1 cellular context compared by ENCODE assay signal in the genomic region with DNA sequence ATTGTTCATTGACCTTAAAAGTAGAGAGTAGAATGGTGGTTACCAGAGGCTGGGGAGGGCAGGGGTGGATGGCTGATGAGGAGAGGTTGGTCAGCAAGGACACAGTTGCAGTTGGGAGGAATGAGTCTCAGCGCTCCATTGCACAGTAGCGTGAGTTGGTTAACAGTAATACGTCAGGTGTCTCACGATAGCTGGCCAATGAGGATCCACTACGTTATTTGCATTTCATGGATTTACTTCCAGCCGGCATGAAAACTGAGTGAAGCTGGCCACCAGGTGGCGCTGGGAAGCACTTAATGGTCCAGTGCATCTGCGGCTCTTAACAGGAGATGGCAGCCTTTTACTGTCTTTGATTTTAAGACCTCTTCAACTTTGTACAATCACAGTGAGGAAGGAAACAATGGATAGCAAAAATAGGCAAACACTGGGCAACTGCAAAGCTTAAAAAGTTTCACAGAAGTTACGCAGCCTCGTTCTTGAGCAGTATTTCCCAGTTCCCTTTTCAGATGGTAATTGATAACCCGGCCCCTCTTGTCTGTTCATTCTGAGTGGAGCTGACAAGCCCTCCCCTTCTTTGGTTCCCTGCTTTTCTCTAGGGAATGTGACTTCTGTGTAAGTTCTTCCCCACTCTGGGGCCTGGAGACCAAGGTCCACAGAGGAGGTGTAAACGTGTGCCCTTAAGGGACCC.
TF ChIP-seq lines count a peak whose summit lies in the region.

No MANE protein-coding gene starts in this region.

TF ChIP-seq in HepG2, 621 proteins besides CTCF, POLR2A, EP300 and RAD21 (continued from another document and continues in another):
- TF ChIP-seq, protein P1, sequence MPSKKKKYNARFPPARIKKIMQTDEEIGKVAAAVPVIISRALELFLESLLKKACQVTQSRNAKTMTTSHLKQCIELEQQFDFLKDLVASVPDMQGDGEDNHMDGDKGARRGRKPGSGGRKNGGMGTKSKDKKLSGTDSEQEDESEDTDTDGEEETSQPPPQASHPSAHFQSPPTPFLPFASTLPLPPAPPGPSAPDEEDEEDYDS (CRISPR knock-in tag; IDR thresholded peaks at IDR 0.05), result peak; percentile 49; the same call in 1 of the 2 replicates
- TF ChIP-seq ZSCAN21 (CRISPR knock-in tag; IDR thresholded peaks at IDR 0.05; ENCODE audit: borderline replicate concordance), result no peak
- TF ChIP-seq GTF3A (CRISPR knock-in tag; conservative IDR thresholded peaks at IDR 0.05), result peak; percentile 43; the same call in 1 of the 2 replicates
- TF ChIP-seq CC2D1A (CRISPR knock-in tag; IDR thresholded peaks at IDR 0.05), result no peak
- TF ChIP-seq TRIM24 (CRISPR knock-in tag; IDR thresholded peaks at IDR 0.05), result no peak
- TF ChIP-seq ZNF792 (CRISPR knock-in tag; IDR thresholded peaks at IDR 0.05), result 0 out of 2 replicates have a peak, but pooled peaks have one; percentile 76
- no peak for TF ChIP-seq MEF2D (CRISPR knock-in tag; IDR thresholded peaks at IDR 0.05)
- TF ChIP-seq, protein P2, sequence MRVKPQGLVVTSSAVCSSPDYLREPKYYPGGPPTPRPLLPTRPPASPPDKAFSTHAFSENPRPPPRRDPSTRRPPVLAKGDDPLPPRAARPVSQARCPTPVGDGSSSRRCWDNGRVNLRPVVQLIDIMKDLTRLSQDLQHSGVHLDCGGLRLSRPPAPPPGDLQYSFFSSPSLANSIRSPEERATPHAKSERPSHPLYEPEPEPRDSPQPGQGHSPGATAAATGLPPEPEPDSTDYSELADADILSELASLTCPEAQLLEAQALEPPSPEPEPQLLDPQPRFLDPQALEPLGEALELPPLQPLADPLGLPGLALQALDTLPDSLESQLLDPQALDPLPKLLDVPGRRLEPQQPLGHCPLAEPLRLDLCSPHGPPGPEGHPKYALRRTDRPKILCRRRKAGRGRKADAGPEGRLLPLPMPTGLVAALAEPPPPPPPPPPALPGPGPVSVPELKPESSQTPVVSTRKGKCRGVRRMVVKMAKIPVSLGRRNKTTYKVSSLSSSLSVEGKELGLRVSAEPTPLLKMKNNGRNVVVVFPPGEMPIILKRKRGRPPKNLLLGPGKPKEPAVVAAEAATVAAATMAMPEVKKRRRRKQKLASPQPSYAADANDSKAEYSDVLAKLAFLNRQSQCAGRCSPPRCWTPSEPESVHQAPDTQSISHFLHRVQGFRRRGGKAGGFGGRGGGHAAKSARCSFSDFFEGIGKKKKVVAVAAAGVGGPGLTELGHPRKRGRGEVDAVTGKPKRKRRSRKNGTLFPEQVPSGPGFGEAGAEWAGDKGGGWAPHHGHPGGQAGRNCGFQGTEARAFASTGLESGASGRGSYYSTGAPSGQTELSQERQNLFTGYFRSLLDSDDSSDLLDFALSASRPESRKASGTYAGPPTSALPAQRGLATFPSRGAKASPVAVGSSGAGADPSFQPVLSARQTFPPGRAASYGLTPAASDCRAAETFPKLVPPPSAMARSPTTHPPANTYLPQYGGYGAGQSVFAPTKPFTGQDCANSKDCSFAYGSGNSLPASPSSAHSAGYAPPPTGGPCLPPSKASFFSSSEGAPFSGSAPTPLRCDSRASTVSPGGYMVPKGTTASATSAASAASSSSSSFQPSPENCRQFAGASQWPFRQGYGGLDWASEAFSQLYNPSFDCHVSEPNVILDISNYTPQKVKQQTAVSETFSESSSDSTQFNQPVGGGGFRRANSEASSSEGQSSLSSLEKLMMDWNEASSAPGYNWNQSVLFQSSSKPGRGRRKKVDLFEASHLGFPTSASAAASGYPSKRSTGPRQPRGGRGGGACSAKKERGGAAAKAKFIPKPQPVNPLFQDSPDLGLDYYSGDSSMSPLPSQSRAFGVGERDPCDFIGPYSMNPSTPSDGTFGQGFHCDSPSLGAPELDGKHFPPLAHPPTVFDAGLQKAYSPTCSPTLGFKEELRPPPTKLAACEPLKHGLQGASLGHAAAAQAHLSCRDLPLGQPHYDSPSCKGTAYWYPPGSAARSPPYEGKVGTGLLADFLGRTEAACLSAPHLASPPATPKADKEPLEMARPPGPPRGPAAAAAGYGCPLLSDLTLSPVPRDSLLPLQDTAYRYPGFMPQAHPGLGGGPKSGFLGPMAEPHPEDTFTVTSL (CRISPR knock-in tag; IDR thresholded peaks at IDR 0.05; ENCODE audit: borderline replicate concordance), result 0 out of 2 replicates have a peak, but pooled peaks have one; percentile 42
- TF ChIP-seq, protein P3, sequence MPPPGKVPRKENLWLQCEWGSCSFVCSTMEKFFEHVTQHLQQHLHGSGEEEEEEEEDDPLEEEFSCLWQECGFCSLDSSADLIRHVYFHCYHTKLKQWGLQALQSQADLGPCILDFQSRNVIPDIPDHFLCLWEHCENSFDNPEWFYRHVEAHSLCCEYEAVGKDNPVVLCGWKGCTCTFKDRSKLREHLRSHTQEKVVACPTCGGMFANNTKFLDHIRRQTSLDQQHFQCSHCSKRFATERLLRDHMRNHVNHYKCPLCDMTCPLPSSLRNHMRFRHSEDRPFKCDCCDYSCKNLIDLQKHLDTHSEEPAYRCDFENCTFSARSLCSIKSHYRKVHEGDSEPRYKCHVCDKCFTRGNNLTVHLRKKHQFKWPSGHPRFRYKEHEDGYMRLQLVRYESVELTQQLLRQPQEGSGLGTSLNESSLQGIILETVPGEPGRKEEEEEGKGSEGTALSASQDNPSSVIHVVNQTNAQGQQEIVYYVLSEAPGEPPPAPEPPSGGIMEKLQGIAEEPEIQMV (CRISPR knock-in tag; IDR thresholded peaks at IDR 0.05; ENCODE audit: low read depth), result peak; percentile 34; the same call in 1 of the 2 replicates
- TF ChIP-seq KLF13 (CRISPR knock-in tag; IDR thresholded peaks at IDR 0.05), result no peak
- peak; percentile 69; the same call in 1 of the 2 replicates for TF ChIP-seq ZNF607 (CRISPR knock-in tag; IDR thresholded peaks at IDR 0.05; ENCODE audit: borderline replicate concordance)
- TF ChIP-seq TCF12 (IDR thresholded peaks at IDR 0.05), result no peak
- TF ChIP-seq TCF12 (CRISPR knock-in tag; IDR thresholded peaks at IDR 0.05), result no peak; the same call in 1 of the 2 replicates
- TF ChIP-seq IRF2 (CRISPR knock-in tag; IDR thresholded peaks at IDR 0.05), result peak; percentile 79; the same call in 1 of the 2 replicates
- peak; percentile 89; the same call in 1 of the 2 replicates for TF ChIP-seq SMAD3 (CRISPR knock-in tag; IDR thresholded peaks at IDR 0.05)
- TF ChIP-seq, protein P4, sequence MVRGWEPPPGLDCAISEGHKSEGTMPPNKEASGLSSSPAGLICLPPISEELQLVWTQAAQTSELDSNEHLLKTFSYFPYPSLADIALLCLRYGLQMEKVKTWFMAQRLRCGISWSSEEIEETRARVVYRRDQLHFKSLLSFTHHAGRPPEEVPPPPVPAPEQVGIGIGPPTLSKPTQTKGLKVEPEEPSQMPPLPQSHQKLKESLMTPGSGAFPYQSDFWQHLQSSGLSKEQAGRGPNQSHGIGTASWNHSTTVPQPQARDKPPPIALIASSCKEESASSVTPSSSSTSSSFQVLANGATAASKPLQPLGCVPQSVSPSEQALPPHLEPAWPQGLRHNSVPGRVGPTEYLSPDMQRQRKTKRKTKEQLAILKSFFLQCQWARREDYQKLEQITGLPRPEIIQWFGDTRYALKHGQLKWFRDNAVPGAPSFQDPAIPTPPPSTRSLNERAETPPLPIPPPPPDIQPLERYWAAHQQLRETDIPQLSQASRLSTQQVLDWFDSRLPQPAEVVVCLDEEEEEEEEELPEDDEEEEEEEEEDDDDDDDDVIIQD (CRISPR knock-in tag; IDR thresholded peaks at IDR 0.05; ENCODE audit: low read depth), result peak; percentile 93
- TF ChIP-seq ZNF451 (CRISPR knock-in tag; IDR thresholded peaks at IDR 0.05), result no peak
- TF ChIP-seq ZNF891 (CRISPR knock-in tag; IDR thresholded peaks at IDR 0.05), result no peak
- TF ChIP-seq NBN (conservative IDR thresholded peaks at IDR 0.05), result no peak
- TF ChIP-seq ESRRA (CRISPR knock-in tag; IDR thresholded peaks at IDR 0.05; ENCODE audit: low read depth), result no peak; the same call in 1 of the 2 replicates
- TF ChIP-seq ZNF674 (CRISPR knock-in tag; IDR thresholded peaks at IDR 0.05; ENCODE audit: low read depth), result no peak
- TF ChIP-seq NFYC (CRISPR knock-in tag; IDR thresholded peaks at IDR 0.05), result peak; percentile 62
- peak; percentile 89 for TF ChIP-seq GFI1 (CRISPR knock-in tag; IDR thresholded peaks at IDR 0.05; ENCODE audit: borderline replicate concordance)
- no peak for TF ChIP-seq ZNF768 (CRISPR knock-in tag; IDR thresholded peaks at IDR 0.05)
- peak; percentile 60; the same call in 1 of the 2 replicates for TF ChIP-seq NFYB (CRISPR knock-in tag; IDR thresholded peaks at IDR 0.05)
- TF ChIP-seq FOSL2 (CRISPR knock-in tag; IDR thresholded peaks at IDR 0.05), result peak; percentile 68
- TF ChIP-seq NR3C1 (CRISPR knock-in tag; IDR thresholded peaks at IDR 0.05), result no peak
- TF ChIP-seq, protein P5, sequence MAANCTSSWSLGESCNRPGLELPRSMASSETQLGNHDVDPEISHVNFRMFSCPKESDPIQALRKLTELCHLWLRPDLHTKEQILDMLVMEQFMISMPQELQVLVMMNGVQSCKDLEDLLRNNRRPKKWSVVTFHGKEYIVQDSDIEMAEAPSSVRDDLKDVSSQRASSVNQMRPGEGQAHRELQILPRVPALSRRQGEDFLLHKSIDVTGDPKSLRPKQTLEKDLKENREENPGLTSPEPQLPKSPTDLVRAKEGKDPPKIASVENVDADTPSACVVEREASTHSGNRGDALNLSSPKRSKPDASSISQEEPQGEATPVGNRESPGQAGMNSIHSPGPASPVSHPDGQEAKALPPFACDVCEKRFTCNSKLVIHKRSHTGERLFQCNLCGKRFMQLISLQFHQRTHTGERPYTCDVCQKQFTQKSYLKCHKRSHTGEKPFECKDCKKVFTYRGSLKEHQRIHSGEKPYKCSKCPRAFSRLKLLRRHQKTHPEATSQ (CRISPR knock-in tag; IDR thresholded peaks at IDR 0.05; ENCODE audit: borderline replicate concordance), result peak; percentile 68; the same call in 1 of the 2 replicates
- peak; percentile 64; the same call in 1 of the 2 replicates for TF ChIP-seq FOXK1 (CRISPR knock-in tag; IDR thresholded peaks at IDR 0.05; ENCODE audit: borderline replicate concordance, low read depth)
- peak; percentile 85; the same call in 1 of the 2 replicates for TF ChIP-seq CBX5 (CRISPR knock-in tag; IDR thresholded peaks at IDR 0.05; ENCODE audit: borderline replicate concordance)
- peak; percentile 86; the same call in 1 of the 2 replicates for TF ChIP-seq SP140L (CRISPR knock-in tag; IDR thresholded peaks at IDR 0.05; ENCODE audit: borderline replicate concordance)
- TF ChIP-seq, protein P6, sequence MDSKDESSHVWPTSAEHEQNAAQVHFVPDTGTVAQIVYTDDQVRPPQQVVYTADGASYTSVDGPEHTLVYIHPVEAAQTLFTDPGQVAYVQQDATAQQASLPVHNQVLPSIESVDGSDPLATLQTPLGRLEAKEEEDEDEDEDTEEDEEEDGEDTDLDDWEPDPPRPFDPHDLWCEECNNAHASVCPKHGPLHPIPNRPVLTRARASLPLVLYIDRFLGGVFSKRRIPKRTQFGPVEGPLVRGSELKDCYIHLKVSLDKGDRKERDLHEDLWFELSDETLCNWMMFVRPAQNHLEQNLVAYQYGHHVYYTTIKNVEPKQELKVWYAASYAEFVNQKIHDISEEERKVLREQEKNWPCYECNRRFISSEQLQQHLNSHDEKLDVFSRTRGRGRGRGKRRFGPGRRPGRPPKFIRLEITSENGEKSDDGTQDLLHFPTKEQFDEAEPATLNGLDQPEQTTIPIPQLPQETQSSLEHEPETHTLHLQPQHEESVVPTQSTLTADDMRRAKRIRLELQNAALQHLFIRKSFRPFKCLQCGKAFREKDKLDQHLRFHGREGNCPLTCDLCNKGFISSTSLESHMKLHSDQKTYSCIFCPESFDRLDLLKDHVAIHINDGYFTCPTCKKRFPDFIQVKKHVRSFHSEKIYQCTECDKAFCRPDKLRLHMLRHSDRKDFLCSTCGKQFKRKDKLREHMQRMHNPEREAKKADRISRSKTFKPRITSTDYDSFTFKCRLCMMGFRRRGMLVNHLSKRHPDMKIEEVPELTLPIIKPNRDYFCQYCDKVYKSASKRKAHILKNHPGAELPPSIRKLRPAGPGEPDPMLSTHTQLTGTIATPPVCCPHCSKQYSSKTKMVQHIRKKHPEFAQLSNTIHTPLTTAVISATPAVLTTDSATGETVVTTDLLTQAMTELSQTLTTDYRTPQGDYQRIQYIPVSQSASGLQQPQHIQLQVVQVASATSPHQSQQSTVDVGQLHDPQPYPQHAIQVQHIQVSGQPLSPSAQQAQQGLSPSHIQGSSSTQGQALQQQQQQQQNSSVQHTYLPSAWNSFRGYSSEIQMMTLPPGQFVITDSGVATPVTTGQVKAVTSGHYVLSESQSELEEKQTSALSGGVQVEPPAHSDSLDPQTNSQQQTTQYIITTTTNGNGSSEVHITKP (CRISPR knock-in tag; IDR thresholded peaks at IDR 0.05; ENCODE audit: low read depth), result 0 out of 2 replicates have a peak, but pooled peaks have one; percentile 23
- no peak; the same call in 1 of the 2 replicates for TF ChIP-seq ZKSCAN1 (IDR thresholded peaks at IDR 0.05; ENCODE audit: low read length)
- TF ChIP-seq FOXO1 (CRISPR knock-in tag; IDR thresholded peaks at IDR 0.05), result peak; percentile 56
- TF ChIP-seq, protein P7, sequence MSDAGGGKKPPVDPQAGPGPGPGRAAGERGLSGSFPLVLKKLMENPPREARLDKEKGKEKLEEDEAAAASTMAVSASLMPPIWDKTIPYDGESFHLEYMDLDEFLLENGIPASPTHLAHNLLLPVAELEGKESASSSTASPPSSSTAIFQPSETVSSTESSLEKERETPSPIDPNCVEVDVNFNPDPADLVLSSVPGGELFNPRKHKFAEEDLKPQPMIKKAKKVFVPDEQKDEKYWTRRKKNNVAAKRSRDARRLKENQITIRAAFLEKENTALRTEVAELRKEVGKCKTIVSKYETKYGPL (CRISPR knock-in tag; IDR thresholded peaks at IDR 0.05), result no peak
- TF ChIP-seq XRCC5 (optimal IDR thresholded peaks at IDR 0.05; ENCODE audit: low read length), result peak; percentile 68
- TF ChIP-seq KMT2B (CRISPR knock-in tag; IDR thresholded peaks at IDR 0.05), result 0 out of 2 replicates have a peak, but pooled peaks have one; percentile 50
- peak; percentile 72; the same call in 1 of the 2 replicates for TF ChIP-seq ZKSCAN8 (CRISPR knock-in tag; IDR thresholded peaks at IDR 0.05; ENCODE audit: borderline replicate concordance)
- TF ChIP-seq, protein P8, sequence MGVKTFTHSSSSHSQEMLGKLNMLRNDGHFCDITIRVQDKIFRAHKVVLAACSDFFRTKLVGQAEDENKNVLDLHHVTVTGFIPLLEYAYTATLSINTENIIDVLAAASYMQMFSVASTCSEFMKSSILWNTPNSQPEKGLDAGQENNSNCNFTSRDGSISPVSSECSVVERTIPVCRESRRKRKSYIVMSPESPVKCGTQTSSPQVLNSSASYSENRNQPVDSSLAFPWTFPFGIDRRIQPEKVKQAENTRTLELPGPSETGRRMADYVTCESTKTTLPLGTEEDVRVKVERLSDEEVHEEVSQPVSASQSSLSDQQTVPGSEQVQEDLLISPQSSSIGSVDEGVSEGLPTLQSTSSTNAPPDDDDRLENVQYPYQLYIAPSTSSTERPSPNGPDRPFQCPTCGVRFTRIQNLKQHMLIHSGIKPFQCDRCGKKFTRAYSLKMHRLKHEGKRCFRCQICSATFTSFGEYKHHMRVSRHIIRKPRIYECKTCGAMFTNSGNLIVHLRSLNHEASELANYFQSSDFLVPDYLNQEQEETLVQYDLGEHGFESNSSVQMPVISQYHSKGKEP (CRISPR knock-in tag; IDR thresholded peaks at IDR 0.05), result 0 out of 2 replicates have a peak, but pooled peaks have one; percentile 79
- TF ChIP-seq ZBTB8A (CRISPR knock-in tag; IDR thresholded peaks at IDR 0.05; ENCODE audit: borderline replicate concordance, low read depth), result 0 out of 2 replicates have a peak, but pooled peaks have one; percentile 16
- peak; percentile 75; the same call in 1 of the 2 replicates for TF ChIP-seq RFXANK (CRISPR knock-in tag; IDR thresholded peaks at IDR 0.05)
- TF ChIP-seq ATF7-NPFF (CRISPR knock-in tag; IDR thresholded peaks at IDR 0.05; ENCODE audit: low read depth), result no peak
- 0 out of 2 replicates have a peak, but pooled peaks have one; percentile 43 for TF ChIP-seq ZNF878 (CRISPR knock-in tag; IDR thresholded peaks at IDR 0.05)
- TF ChIP-seq ZNF605 (CRISPR knock-in tag; IDR thresholded peaks at IDR 0.05), result peak; percentile 92
- no peak for TF ChIP-seq IKZF1 (IDR thresholded peaks at IDR 0.05)
- 0 out of 2 replicates have a peak, but pooled peaks have one; percentile 58 for TF ChIP-seq ZNF383 (CRISPR knock-in tag; IDR thresholded peaks at IDR 0.05; ENCODE audit: borderline replicate concordance)
